In the genomic region with DNA sequence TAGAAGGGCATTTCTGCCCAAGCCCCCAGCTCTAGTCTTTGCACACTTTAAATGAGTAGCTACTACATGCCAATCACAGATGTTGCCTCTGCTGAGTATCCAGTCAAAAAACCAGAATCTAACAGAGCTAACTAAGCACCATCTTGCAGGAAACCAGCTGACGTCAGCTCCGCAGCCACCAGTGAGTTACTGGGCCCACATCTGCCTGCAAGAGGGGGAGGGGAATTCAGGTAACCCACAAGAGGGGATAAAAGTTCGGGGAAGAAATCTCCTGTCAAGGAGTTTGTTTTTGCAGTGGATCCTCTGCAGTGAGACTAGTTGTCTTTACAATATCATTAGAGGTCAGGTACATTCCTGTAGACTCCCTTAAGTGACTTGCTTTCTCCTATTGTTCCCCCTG, we compare ENCODE assay signal across 14 cellular contexts. TPM values are rescaled to one million over a fixed set of nuclear protein-coding genes. Genes with fewer than 3 reads are reported as not detected.
DNase-seq lines count a peak whose midpoint lies in the region; ATAC-seq and TF ChIP-seq lines count a peak whose summit lies in the region.
"Had no signal": no experiment of that assay in that cellular context is flagged by ENCODE, and none has a peak within 500 bp of the region (broad histone marks: within the 10 kb centered on the region; RNA-seq: fewer than 3 reads in every experiment).

No MANE protein-coding gene starts in this region.

- H3K27ac Mint-ChIP-seq in T-helper 17 cell: peak overlapping the region; percentile 99
- H3K27ac Mint-ChIP-seq in stimulated activated naive CD8-positive, alpha-beta T cell treated with anti-CD3 and anti-CD28 coated beads, Interleukin-15, Interleukin-2, amounts not matched to agents 100 ng/mL and 50 ng/mL, for 24 hours: peak overlapping the region; percentile 100

- no peaks in the 10 kb centered on the region for H3K9me3 Mint-ChIP-seq in stimulated activated naive CD8-positive, alpha-beta T cell treated with anti-CD3 and anti-CD28 coated beads, Interleukin-15, Interleukin-2, amounts not matched to agents 100 ng/mL and 50 ng/mL, for 24 hours

- peaks cover 86% of the 10 kb centered on the region for H3K4me1 Mint-ChIP-seq in T-helper 17 cell
- peaks cover 100% of the 10 kb centered on the region for H3K4me1 Mint-ChIP-seq in stimulated activated naive CD8-positive, alpha-beta T cell treated with anti-CD3 and anti-CD28 coated beads, Interleukin-15, Interleukin-2, amounts not matched to agents 100 ng/mL and 50 ng/mL, for 24 hours (ENCODE audit: low read depth)

- peak; percentile 59 for DNase-seq in stimulated activated CD4-positive, alpha-beta T cell treated with anti-CD3 and anti-CD28 coated beads, Interleukin-15, amount 100 ng/mL, for 24 hours
- DNase-seq in stimulated activated CD4-positive, alpha-beta T cell treated with anti-CD3 and anti-CD28 coated beads, Interleukin-2, amount 100 ng/mL, for 48 hours: no peak
- DNase-seq in T-helper 17 cell: peak in 1 of 3 donors; percentile 24
- DNase-seq in astrocyte of the spinal cord (ENCODE audit: low read depth, low spot score): peak; percentile 3
- DNase-seq in mesendoderm: no peak
- no peak for DNase-seq in posterior cingulate gyrus
- DNase-seq: activated gamma-delta T cell treated with Interleukin-2 at 50 U/mL for 16 hours, NCI-H1105, NCI-H2227 treated with DMSO at 0.1 percent for 48 hours, sigmoid colon had no signal

- H3K23ac ChIP-seq in mesendoderm (ENCODE audit: low read length): no peak overlapping the region

- peak; percentile 20 for ATAC-seq in T-helper 17 cell
- ATAC-seq in HG02623 (IDR thresholded peaks at IDR 0.05; ENCODE audit: unreplicated experiment): no peak
- ATAC-seq: gastroesophageal sphincter had no signal

- intact Hi-C loops in posterior cingulate gyrus (cut with DNase I): no loop called here

- peaks cover 22% of the 10 kb centered on the region for H3K36me3 Mint-ChIP-seq in T-helper 17 cell (ENCODE audit: low read depth)
- H3K36me3 Mint-ChIP-seq in stimulated activated naive CD8-positive, alpha-beta T cell treated with anti-CD3 and anti-CD28 coated beads, Interleukin-15, Interleukin-2, amounts not matched to agents 100 ng/mL and 50 ng/mL, for 24 hours (ENCODE audit: low read depth): peaks cover 82% of the 10 kb centered on the region

- H2BK120ac ChIP-seq in mesendoderm (ENCODE audit: low read depth, low read length): no peak overlapping the region

- H3K79me2 ChIP-seq in mesendoderm (ENCODE audit: control insufficient read depth, insufficient read depth, low read length): no peaks in the 10 kb centered on the region

- H3K9me3 ChIP-seq in T-helper 17 cell (ENCODE audit: control insufficient read depth, low read length, poor library complexity, severe bottlenecking): peaks cover 6% of the 10 kb centered on the region
- H3K9me3 ChIP-seq: gastroesophageal sphincter, sigmoid colon had no signal

- no peaks in the 10 kb centered on the region for H3K27me3 Mint-ChIP-seq in T-helper 17 cell
- no peaks in the 10 kb centered on the region for H3K27me3 Mint-ChIP-seq in stimulated activated naive CD8-positive, alpha-beta T cell treated with anti-CD3 and anti-CD28 coated beads, Interleukin-15, Interleukin-2, amounts not matched to agents 100 ng/mL and 50 ng/mL, for 24 hours

- no peaks in the 10 kb centered on the region for H3K79me1 ChIP-seq in mesendoderm (ENCODE audit: low read length)

- H2AK5ac ChIP-seq in mesendoderm (ENCODE audit: low read length): no peak overlapping the region

- no peak overlapping the region for H3K4me2 ChIP-seq in mesendoderm (ENCODE audit: low read length)

- no peak overlapping the region for H2BK5ac ChIP-seq in mesendoderm (ENCODE audit: low read length)

- H2BK15ac ChIP-seq in mesendoderm (replicated peaks; ENCODE audit: low read depth): no peak overlapping the region

- no peak overlapping the region for H3K4ac ChIP-seq in mesendoderm (ENCODE audit: low read depth, low read length)

- H3K36me3 ChIP-seq in mesendoderm (ENCODE audit: control insufficient read depth, insufficient read depth, low read length): no peaks in the 10 kb centered on the region
- H3K36me3 ChIP-seq: gastroesophageal sphincter, sigmoid colon had no signal

- H3K4me3 Mint-ChIP-seq in T-helper 17 cell: peak overlapping the region; percentile 55
- H3K4me3 Mint-ChIP-seq in stimulated activated naive CD8-positive, alpha-beta T cell treated with anti-CD3 and anti-CD28 coated beads, Interleukin-15, Interleukin-2, amounts not matched to agents 100 ng/mL and 50 ng/mL, for 24 hours: peak overlapping the region; percentile 55

- no peak overlapping the region for H3K56ac ChIP-seq in mesendoderm (ENCODE audit: low read length)

- no peak overlapping the region for H3K9ac ChIP-seq in mesendoderm (ENCODE audit: low read length)

- TF ChIP-seq CTCF in astrocyte of the spinal cord (IDR thresholded peaks at IDR 0.05; ENCODE audit: low read depth, low read length): no peak

- H3K4me3 ChIP-seq in astrocyte of the spinal cord (ENCODE audit: low read depth, low read length): no peak overlapping the region
- no peak overlapping the region for H3K4me3 ChIP-seq in mesendoderm (ENCODE audit: low read length)
- H3K4me3 ChIP-seq: gastroesophageal sphincter, sigmoid colon had no signal

- H4K8ac ChIP-seq in mesendoderm (ENCODE audit: low read depth, low read length): no peak overlapping the region

- no peak overlapping the region for H4K5ac ChIP-seq in mesendoderm (ENCODE audit: low read length)

- in situ Hi-C loops in astrocyte of the spinal cord (cut with HindIII; ENCODE audit: low sequenced_read_pairs): no loop called here

- WGBS in mesendoderm (ENCODE audit: extremely low coverage, insufficient coverage, low lambda C conversion rate): no CpG with 5 or more reads among the region's 3 CpGs

- H3K4me1 ChIP-seq in mesendoderm (ENCODE audit: control insufficient read depth, low read depth, low read length): peaks cover 17% of the 10 kb centered on the region

- no peak overlapping the region for H3K27ac ChIP-seq in mesendoderm (ENCODE audit: low read depth, low read length)
- H3K27ac ChIP-seq: VCaP had no signal

- no peaks in the 10 kb centered on the region for H3K27me3 ChIP-seq in mesendoderm (ENCODE audit: insufficient read depth, low read length, poor library complexity)
- H3K27me3 ChIP-seq: gastroesophageal sphincter, sigmoid colon had no signal

- H3K18ac ChIP-seq in mesendoderm (ENCODE audit: low read length): no peak overlapping the region

RNA-seq across cellular contexts. Expression of gene CD44, which starts 9.2 kb away (rescaled TPM):
- total RNA-seq in T-helper 17 cell: 1,000 to 10,000 TPM; 1,118 to 1,497 TPM
- polyA plus RNA-seq in mesendoderm (2013, experiment 1 of 2): 29.0 TPM
- 30.1 TPM for polyA plus RNA-seq in mesendoderm (2013, experiment 2 of 2)

Comparison
In these comparisons a context has a peak if more than half of its experiments do, and no peak if none do; other contexts are left out.
1. DNase-seq: peak in stimulated activated CD4-positive, alpha-beta T cell treated with anti-CD3 and anti-CD28 coated beads, Interleukin-15, amount 100 ng/mL, for 24 hours (single experiment) and astrocyte of the spinal cord (single experiment); none in stimulated activated CD4-positive, alpha-beta T cell treated with anti-CD3 and anti-CD28 coated beads, Interleukin-2, amount 100 ng/mL, for 48 hours (0 of 2), mesendoderm (single experiment) and posterior cingulate gyrus (0 of 10).